In genomic region chr19:57240311-57241090, GRCh38 we compare ENCODE assay signal across 1 cellular context.
TF ChIP-seq lines count a peak whose summit lies in the region.

Gene ZNF805 (plus strand): TSS chr19:57240632. CDS start chr19:57240892, 260 bp downstream.

TF ChIP-seq in K562, 482 proteins besides CTCF, POLR2A, EP300 and RAD21 (continued from another document and continues in another):
- TF ChIP-seq, protein P1, sequence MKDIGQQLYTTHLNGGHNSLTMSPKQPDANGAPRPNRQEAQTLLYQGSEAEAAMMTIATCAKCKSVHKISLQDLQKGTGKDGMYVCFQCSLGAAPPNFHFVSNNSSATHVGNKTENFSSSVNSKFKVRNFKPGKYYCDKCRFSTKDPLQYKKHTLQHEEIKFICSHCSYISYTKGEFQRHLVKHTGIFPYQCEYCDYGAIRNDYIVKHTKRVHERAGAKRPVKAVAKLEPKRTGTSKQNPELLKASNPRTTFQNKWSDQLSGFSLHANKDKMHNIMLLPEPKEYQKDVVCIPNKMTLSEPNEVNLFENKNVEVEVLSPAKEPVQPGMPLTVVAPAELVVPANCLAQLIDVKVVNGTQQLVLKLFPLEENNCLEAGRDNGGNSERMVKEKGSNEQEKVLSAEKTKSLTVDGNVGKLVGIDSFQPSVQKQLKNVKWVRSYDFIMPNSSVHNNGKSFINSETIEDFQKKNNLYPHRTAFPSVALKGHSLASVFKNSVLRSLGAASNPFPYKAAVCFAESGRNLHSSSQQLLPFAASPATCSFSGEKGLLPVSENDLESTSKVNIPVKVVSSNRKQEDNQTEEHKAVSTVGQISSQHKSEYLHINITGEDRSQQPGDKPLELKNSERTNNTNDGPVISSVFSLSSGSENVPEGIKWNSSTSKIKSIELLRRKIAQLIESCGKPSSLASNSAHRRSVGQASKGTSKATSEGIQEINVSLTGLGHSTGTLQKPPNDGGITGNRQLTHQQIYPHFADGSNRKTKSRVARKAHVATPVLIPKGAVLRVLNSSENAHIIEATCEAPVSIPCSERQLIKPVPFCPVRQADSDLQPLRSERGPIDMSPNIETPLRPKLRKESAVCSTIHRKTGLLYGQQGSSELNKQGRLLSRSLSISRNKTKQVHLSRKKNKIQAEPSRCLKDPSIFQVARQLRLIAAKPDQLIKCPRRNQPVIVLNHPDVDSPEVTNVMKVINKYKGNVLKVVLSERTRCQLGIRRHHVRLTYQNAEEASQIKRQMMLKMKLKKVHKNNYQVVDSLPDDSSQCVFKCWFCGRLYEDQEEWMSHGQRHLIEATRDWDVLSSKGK (CRISPR knock-in tag; IDR thresholded peaks at IDR 0.05), result no peak
- TF ChIP-seq, protein P2, sequence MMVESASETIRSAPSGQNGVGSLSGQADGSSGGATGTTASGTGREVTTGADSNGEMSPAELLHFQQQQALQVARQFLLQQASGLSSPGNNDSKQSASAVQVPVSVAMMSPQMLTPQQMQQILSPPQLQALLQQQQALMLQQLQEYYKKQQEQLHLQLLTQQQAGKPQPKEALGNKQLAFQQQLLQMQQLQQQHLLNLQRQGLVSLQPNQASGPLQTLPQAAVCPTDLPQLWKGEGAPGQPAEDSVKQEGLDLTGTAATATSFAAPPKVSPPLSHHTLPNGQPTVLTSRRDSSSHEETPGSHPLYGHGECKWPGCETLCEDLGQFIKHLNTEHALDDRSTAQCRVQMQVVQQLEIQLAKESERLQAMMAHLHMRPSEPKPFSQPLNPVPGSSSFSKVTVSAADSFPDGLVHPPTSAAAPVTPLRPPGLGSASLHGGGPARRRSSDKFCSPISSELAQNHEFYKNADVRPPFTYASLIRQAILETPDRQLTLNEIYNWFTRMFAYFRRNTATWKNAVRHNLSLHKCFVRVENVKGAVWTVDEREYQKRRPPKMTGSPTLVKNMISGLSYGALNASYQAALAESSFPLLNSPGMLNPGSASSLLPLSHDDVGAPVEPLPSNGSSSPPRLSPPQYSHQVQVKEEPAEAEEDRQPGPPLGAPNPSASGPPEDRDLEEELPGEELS (CRISPR knock-in tag; IDR thresholded peaks at IDR 0.05; ENCODE audit: borderline replicate concordance), result 0 out of 2 replicates have a peak, but pooled peaks have one; percentile 23
- peak; percentile 58; the same call in 1 of the 2 replicates for TF ChIP-seq ZNF143 (CRISPR knock-in tag; IDR thresholded peaks at IDR 0.05)
- TF ChIP-seq ZNF23 (CRISPR knock-in tag; IDR thresholded peaks at IDR 0.05), result no peak
- peak; percentile 61 for TF ChIP-seq CHD2 (IDR thresholded peaks at IDR 0.05; ENCODE audit: low read depth, low read length)
- no peak for TF ChIP-seq POLR2AphosphoS2 (IDR thresholded peaks at IDR 0.05; ENCODE audit: low read length)
- no peak for TF ChIP-seq FOXP1 (CRISPR knock-in tag; IDR thresholded peaks at IDR 0.05)
- TF ChIP-seq, protein P3, sequence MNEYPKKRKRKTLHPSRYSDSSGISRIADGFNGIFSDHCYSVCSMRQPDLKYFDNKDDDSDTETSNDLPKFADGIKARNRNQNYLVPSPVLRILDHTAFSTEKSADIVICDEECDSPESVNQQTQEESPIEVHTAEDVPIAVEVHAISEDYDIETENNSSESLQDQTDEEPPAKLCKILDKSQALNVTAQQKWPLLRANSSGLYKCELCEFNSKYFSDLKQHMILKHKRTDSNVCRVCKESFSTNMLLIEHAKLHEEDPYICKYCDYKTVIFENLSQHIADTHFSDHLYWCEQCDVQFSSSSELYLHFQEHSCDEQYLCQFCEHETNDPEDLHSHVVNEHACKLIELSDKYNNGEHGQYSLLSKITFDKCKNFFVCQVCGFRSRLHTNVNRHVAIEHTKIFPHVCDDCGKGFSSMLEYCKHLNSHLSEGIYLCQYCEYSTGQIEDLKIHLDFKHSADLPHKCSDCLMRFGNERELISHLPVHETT (CRISPR knock-in tag; conservative IDR thresholded peaks at IDR 0.05 in 1 of 2, IDR thresholded peaks at IDR 0.05 in 1 of 2), result peak in 1 of 2 experiments; percentile 98; a peak in 2 of 4 replicates
- no peak for TF ChIP-seq U2AF1 (optimal IDR thresholded peaks at IDR 0.05; ENCODE audit: low read depth, low read length)
- no peak for TF ChIP-seq MEF2D (tag; conservative IDR thresholded peaks at IDR 0.05; ENCODE audit: low read depth)
- TF ChIP-seq, protein P4, sequence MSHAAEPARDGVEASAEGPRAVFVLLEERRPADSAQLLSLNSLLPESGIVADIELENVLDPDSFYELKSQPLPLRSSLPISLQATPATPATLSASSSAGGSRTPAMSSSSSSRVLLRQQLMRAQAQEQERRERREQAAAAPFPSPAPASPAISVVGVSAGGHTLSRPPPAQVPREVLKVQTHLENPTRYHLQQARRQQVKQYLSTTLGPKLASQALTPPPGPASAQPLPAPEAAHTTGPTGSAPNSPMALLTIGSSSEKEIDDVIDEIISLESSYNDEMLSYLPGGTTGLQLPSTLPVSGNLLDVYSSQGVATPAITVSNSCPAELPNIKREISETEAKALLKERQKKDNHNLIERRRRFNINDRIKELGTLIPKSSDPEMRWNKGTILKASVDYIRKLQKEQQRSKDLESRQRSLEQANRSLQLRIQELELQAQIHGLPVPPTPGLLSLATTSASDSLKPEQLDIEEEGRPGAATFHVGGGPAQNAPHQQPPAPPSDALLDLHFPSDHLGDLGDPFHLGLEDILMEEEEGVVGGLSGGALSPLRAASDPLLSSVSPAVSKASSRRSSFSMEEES (CRISPR knock-in tag; IDR thresholded peaks at IDR 0.05), result no peak
- TF ChIP-seq SIRT6 (IDR thresholded peaks at IDR 0.05; ENCODE audit: low read depth, low read length), result no peak
- TF ChIP-seq ZFP30 (CRISPR knock-in tag; IDR thresholded peaks at IDR 0.05; ENCODE audit: borderline replicate concordance), result no peak
- TF ChIP-seq TFAM (CRISPR knock-in tag; conservative IDR thresholded peaks at IDR 0.05), result no peak
- no peak for TF ChIP-seq HES1 (IDR thresholded peaks at IDR 0.05; ENCODE audit: low read depth)
- no peak for TF ChIP-seq CBFA2T2 (conservative IDR thresholded peaks at IDR 0.05)
- TF ChIP-seq, protein P5, sequence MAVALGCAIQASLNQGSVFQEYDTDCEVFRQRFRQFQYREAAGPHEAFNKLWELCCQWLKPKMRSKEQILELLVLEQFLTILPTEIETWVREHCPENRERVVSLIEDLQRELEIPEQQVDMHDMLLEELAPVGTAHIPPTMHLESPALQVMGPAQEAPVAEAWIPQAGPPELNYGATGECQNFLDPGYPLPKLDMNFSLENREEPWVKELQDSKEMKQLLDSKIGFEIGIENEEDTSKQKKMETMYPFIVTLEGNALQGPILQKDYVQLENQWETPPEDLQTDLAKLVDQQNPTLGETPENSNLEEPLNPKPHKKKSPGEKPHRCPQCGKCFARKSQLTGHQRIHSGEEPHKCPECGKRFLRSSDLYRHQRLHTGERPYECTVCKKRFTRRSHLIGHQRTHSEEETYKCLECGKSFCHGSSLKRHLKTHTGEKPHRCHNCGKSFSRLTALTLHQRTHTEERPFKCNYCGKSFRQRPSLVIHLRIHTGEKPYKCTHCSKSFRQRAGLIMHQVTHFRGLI (CRISPR knock-in tag; IDR thresholded peaks at IDR 0.05), result no peak
- TF ChIP-seq E2F3 (CRISPR knock-in tag; IDR thresholded peaks at IDR 0.05), result no peak
- TF ChIP-seq ATF1 (CRISPR knock-in tag; IDR thresholded peaks at IDR 0.05), result peak; percentile 87
- peak; percentile 99 for TF ChIP-seq ATF1 (tag; IDR thresholded peaks at IDR 0.05)
- TF ChIP-seq, protein P6, sequence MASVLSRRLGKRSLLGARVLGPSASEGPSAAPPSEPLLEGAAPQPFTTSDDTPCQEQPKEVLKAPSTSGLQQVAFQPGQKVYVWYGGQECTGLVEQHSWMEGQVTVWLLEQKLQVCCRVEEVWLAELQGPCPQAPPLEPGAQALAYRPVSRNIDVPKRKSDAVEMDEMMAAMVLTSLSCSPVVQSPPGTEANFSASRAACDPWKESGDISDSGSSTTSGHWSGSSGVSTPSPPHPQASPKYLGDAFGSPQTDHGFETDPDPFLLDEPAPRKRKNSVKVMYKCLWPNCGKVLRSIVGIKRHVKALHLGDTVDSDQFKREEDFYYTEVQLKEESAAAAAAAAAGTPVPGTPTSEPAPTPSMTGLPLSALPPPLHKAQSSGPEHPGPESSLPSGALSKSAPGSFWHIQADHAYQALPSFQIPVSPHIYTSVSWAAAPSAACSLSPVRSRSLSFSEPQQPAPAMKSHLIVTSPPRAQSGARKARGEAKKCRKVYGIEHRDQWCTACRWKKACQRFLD (CRISPR knock-in tag; IDR thresholded peaks at IDR 0.05), result no peak
- TF ChIP-seq CHCHD3 (CRISPR knock-in tag; IDR thresholded peaks at IDR 0.05), result no peak
- 0 out of 2 replicates have a peak, but pooled peaks have one; percentile 21 for TF ChIP-seq ZNF175 (CRISPR knock-in tag; IDR thresholded peaks at IDR 0.05; ENCODE audit: low read depth)
- TF ChIP-seq, protein P7, sequence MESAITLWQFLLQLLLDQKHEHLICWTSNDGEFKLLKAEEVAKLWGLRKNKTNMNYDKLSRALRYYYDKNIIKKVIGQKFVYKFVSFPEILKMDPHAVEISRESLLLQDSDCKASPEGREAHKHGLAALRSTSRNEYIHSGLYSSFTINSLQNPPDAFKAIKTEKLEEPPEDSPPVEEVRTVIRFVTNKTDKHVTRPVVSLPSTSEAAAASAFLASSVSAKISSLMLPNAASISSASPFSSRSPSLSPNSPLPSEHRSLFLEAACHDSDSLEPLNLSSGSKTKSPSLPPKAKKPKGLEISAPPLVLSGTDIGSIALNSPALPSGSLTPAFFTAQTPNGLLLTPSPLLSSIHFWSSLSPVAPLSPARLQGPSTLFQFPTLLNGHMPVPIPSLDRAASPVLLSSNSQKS (CRISPR knock-in tag; IDR thresholded peaks at IDR 0.05), result no peak
- TF ChIP-seq CREB3 (tag; conservative IDR thresholded peaks at IDR 0.05; ENCODE audit: low read depth), result peak; percentile 61; the same call in 1 of the 2 replicates
- no peak for TF ChIP-seq LEF1 (IDR thresholded peaks at IDR 0.05)
- TF ChIP-seq WHSC1 (IDR thresholded peaks at IDR 0.05; ENCODE audit: low read length), result no peak
- peak; percentile 3 to 50; a peak in 2 of 4 replicates for TF ChIP-seq SIX5 (IDR thresholded peaks at IDR 0.05; ENCODE audit: borderline replicate concordance in 1 of 2, insufficient read depth in 1 of 2, low read depth in 1 of 2, low read length in 2 of 2)
- no peak for TF ChIP-seq ZNF316 (IDR thresholded peaks at IDR 0.05)
- no peak for TF ChIP-seq HMG20A (CRISPR knock-in tag; conservative IDR thresholded peaks at IDR 0.05)
- TF ChIP-seq SAP30 (IDR thresholded peaks at IDR 0.05; ENCODE audit: borderline replicate concordance, insufficient read depth, low read depth, low read length, poor library complexity, severe bottlenecking), result peak; percentile 77
- TF ChIP-seq SIN3B (IDR thresholded peaks at IDR 0.05; ENCODE audit: low read depth), result peak; percentile 81; the same call in 1 of the 2 replicates
- no peak for TF ChIP-seq ZZZ3 (IDR thresholded peaks at IDR 0.05)
- TF ChIP-seq VEZF1 (CRISPR knock-in tag; IDR thresholded peaks at IDR 0.05), result peak; percentile 94
- no peak for TF ChIP-seq ATF4 (CRISPR knock-in tag; IDR thresholded peaks at IDR 0.05)
- no peak for TF ChIP-seq SMAD2 (IDR thresholded peaks at IDR 0.05; ENCODE audit: low read depth, low read length)
- TF ChIP-seq ZNF263 (CRISPR knock-in tag; IDR thresholded peaks at IDR 0.05; ENCODE audit: borderline replicate concordance), result no peak
- TF ChIP-seq KLF16 (IDR thresholded peaks at IDR 0.05), result no peak
- TF ChIP-seq PURB (CRISPR knock-in tag; IDR thresholded peaks at IDR 0.05; ENCODE audit: low read depth), result no peak
- TF ChIP-seq ARID1B (IDR thresholded peaks at IDR 0.05), result no peak
- TF ChIP-seq CHD4 (IDR thresholded peaks at IDR 0.05; ENCODE audit: insufficient read depth, insufficient replicate concordance, low read depth, low read length, poor library complexity, severe bottlenecking), result no peak
- no peak for TF ChIP-seq GTF2F1 (IDR thresholded peaks at IDR 0.05; ENCODE audit: low read depth, low read length)
- TF ChIP-seq ID3 (CRISPR knock-in tag; IDR thresholded peaks at IDR 0.05), result no peak
- TF ChIP-seq ID3 (tag; IDR thresholded peaks at IDR 0.05), result no peak
- TF ChIP-seq FOXA1 (IDR thresholded peaks at IDR 0.05; ENCODE audit: borderline replicate concordance), result no peak
- TF ChIP-seq RBM39 (optimal IDR thresholded peaks at IDR 0.05; ENCODE audit: low read depth, low read length), result no peak
- TF ChIP-seq ARNT (IDR thresholded peaks at IDR 0.05), result no peak
- peak; percentile 99 for TF ChIP-seq CREM (IDR thresholded peaks at IDR 0.05; ENCODE audit: low read depth)
